In the genomic region with DNA sequence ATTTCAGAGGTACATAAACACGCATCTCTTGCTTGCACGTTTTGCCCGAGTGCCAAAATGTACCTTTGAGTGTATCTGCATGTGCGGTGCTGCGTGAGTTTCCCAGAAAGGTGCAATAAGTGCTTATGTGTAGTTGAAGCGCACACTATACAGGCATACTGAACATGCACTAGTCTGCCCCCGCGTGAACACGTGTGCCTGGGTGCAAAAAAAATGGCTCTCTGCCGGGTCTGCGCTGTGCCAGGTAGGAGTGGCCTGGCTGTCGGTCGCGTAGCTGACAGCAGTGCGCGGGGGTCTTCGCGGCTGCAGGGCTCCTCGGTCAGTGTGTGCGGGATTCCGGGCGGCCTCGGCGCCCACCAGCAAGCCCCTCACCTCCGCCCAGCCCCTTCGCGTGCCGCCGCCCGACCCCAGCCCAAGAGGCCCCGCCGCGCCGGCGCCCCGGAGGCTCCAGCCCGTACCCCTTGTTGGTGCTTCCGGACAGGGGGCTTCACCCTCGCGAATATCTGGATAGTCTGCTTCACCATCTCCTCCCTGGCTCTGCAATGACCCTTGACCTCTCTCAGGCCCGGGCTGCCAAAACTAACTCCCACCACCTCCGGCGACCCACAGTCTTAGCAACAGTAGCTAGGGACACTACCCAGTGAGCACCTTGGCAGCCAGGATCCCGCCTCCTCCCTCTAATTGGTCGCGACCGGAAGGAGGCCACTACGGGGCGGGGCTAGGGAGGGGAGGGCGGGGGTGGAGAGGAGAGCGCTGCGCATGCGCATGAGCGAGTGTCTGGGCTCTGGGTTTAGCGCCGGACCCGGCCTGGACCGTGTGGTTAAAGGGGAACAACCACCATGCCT, we compare ENCODE assay signal across 1 cellular context.
A peak's percentile ranks its signal among the peaks of the same experiment; 100 is the strongest.
TF ChIP-seq lines count a peak whose summit lies in the region.

A gene with protein sequence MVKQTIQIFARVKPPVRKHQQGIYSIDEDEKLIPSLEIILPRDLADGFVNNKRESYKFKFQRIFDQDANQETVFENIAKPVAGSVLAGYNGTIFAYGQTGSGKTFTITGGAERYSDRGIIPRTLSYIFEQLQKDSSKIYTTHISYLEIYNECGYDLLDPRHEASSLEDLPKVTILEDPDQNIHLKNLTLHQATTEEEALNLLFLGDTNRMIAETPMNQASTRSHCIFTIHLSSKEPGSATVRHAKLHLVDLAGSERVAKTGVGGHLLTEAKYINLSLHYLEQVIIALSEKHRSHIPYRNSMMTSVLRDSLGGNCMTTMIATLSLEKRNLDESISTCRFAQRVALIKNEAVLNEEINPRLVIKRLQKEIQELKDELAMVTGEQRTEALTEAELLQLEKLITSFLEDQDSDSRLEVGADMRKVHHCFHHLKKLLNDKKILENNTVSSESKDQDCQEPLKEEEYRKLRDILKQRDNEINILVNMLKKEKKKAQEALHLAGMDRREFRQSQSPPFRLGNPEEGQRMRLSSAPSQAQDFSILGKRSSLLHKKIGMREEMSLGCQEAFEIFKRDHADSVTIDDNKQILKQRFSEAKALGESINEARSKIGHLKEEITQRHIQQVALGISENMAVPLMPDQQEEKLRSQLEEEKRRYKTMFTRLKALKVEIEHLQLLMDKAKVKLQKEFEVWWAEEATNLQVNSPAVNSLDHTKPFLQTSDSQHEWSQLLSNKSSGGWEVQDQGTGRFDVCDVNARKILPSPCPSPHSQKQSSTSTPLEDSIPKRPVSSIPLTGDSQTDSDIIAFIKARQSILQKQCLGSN (minus strand): TSS at position 622 of the 845 bp plus-strand sequence. CDS start 98 bp downstream, at position 524.

TF ChIP-seq in HepG2, 621 proteins besides CTCF, POLR2A, EP300 and RAD21 (continued from another document and continues in another):
- TF ChIP-seq, protein P1, sequence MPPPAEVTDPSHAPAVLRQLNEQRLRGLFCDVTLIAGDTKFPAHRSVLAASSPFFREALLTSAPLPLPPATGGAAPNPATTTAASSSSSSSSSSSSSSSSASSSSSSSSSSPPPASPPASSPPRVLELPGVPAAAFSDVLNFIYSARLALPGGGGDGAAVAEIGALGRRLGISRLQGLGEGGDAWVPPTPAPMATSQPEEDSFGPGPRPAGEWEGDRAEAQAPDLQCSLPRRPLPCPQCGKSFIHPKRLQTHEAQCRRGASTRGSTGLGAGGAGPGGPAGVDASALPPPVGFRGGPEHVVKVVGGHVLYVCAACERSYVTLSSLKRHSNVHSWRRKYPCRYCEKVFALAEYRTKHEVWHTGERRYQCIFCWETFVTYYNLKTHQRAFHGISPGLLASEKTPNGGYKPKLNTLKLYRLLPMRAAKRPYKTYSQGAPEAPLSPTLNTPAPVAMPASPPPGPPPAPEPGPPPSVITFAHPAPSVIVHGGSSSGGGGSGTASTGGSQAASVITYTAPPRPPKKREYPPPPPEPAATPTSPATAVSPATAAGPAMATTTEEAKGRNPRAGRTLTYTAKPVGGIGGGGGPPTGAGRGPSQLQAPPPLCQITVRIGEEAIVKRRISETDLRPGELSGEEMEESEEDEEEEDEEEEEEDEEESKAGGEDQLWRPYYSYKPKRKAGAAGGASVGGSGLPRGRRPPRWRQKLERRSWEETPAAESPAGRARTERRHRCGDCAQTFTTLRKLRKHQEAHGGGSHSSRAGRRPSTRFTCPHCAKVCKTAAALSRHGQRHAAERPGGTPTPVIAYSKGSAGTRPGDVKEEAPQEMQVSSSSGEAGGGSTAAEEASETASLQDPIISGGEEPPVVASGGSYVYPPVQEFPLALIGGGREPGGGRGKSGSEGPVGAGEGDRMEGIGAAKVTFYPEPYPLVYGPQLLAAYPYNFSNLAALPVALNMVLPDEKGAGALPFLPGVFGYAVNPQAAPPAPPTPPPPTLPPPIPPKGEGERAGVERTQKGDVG (CRISPR knock-in tag; IDR thresholded peaks at IDR 0.05; ENCODE audit: borderline replicate concordance) = no peak
- TF ChIP-seq DMTF1 (CRISPR knock-in tag; IDR thresholded peaks at IDR 0.05) = no peak
- TF ChIP-seq, protein P2, sequence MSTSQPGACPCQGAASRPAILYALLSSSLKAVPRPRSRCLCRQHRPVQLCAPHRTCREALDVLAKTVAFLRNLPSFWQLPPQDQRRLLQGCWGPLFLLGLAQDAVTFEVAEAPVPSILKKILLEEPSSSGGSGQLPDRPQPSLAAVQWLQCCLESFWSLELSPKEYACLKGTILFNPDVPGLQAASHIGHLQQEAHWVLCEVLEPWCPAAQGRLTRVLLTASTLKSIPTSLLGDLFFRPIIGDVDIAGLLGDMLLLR (CRISPR knock-in tag; IDR thresholded peaks at IDR 0.05) = peak; percentile 82
- no peak for TF ChIP-seq GATAD2A (CRISPR knock-in tag; IDR thresholded peaks at IDR 0.05)
- TF ChIP-seq ESRRA (CRISPR knock-in tag; IDR thresholded peaks at IDR 0.05; ENCODE audit: low read depth) = no peak
- no peak for TF ChIP-seq KIAA2018 (CRISPR knock-in tag; IDR thresholded peaks at IDR 0.05; ENCODE audit: borderline replicate concordance)
- TF ChIP-seq XRCC5 (optimal IDR thresholded peaks at IDR 0.05; ENCODE audit: low read length) = peak; percentile 55
- no peak for TF ChIP-seq ZNF7 (CRISPR knock-in tag; IDR thresholded peaks at IDR 0.05)
- no peak for TF ChIP-seq RARA (CRISPR knock-in tag; IDR thresholded peaks at IDR 0.05)
- TF ChIP-seq FOXA3 (CRISPR knock-in tag; IDR thresholded peaks at IDR 0.05) = no peak
- TF ChIP-seq SMC3 (IDR thresholded peaks at IDR 0.05; ENCODE audit: low read length) = no peak
- TF ChIP-seq ZKSCAN1 (IDR thresholded peaks at IDR 0.05; ENCODE audit: low read length) = no peak
- TF ChIP-seq, protein P3, sequence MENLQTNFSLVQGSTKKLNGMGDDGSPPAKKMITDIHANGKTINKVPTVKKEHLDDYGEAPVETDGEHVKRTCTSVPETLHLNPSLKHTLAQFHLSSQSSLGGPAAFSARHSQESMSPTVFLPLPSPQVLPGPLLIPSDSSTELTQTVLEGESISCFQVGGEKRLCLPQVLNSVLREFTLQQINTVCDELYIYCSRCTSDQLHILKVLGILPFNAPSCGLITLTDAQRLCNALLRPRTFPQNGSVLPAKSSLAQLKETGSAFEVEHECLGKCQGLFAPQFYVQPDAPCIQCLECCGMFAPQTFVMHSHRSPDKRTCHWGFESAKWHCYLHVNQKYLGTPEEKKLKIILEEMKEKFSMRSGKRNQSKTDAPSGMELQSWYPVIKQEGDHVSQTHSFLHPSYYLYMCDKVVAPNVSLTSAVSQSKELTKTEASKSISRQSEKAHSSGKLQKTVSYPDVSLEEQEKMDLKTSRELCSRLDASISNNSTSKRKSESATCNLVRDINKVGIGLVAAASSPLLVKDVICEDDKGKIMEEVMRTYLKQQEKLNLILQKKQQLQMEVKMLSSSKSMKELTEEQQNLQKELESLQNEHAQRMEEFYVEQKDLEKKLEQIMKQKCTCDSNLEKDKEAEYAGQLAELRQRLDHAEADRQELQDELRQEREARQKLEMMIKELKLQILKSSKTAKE (CRISPR knock-in tag; IDR thresholded peaks at IDR 0.05; ENCODE audit: borderline replicate concordance) = no peak
- TF ChIP-seq ZNF543 (CRISPR knock-in tag; IDR thresholded peaks at IDR 0.05) = no peak
- no peak for TF ChIP-seq SOX6 (IDR thresholded peaks at IDR 0.05)
- TF ChIP-seq SOX6 (CRISPR knock-in tag; IDR thresholded peaks at IDR 0.05) = no peak; the same call in 1 of the 2 replicates
- TF ChIP-seq MAZ (IDR thresholded peaks at IDR 0.05; ENCODE audit: borderline replicate concordance, low read depth, low read length) = peak; percentile 91; the same call in 1 of the 2 replicates
- TF ChIP-seq MAZ (CRISPR knock-in tag; IDR thresholded peaks at IDR 0.05; ENCODE audit: low read depth) = no peak
- 0 out of 2 replicates have a peak, but pooled peaks have one; percentile 28 for TF ChIP-seq ZNF256 (CRISPR knock-in tag; conservative IDR thresholded peaks at IDR 0.05)
- TF ChIP-seq, protein P4, sequence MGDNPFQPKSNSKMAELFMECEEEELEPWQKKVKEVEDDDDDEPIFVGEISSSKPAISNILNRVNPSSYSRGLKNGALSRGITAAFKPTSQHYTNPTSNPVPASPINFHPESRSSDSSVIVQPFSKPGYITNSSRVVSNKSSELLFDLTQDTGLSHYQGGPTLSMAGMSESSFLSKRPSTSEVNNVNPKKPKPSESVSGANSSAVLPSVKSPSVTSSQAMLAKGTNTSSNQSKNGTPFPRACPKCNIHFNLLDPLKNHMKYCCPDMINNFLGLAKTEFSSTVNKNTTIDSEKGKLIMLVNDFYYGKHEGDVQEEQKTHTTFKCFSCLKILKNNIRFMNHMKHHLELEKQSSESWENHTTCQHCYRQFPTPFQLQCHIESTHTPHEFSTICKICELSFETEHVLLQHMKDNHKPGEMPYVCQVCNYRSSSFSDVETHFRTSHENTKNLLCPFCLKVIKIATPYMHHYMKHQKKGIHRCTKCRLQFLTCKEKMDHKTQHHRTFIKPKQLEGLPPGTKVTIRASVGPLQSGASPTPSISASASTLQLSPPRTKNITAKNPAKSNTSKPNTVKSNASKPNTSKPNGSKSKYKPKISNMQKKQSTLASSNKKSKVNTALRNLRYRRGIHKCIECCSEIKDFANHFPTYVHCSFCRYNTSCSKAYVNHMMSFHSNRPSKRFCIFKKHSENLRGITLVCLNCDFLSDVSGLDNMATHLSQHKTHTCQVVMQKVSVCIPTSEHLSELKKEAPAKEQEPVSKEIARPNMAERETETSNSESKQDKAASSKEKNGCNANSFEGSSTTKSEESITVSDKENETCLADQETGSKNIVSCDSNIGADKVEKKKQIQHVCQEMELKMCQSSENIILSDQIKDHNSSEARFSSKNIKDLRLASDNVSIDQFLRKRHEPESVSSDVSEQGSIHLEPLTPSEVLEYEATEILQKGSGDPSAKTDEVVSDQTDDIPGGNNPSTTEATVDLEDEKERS (CRISPR knock-in tag; IDR thresholded peaks at IDR 0.05) = no peak
- no peak for TF ChIP-seq ZNF180 (CRISPR knock-in tag; IDR thresholded peaks at IDR 0.05; ENCODE audit: borderline replicate concordance, low read depth)
- TF ChIP-seq ZNF501 (CRISPR knock-in tag; IDR thresholded peaks at IDR 0.05) = peak; percentile 80; the same call in 1 of the 2 replicates
- no peak for TF ChIP-seq EHMT2 (IDR thresholded peaks at IDR 0.05; ENCODE audit: borderline replicate concordance, low read depth, low read length)
- TF ChIP-seq ZNF619 (CRISPR knock-in tag; IDR thresholded peaks at IDR 0.05) = no peak
- TF ChIP-seq, protein P5, sequence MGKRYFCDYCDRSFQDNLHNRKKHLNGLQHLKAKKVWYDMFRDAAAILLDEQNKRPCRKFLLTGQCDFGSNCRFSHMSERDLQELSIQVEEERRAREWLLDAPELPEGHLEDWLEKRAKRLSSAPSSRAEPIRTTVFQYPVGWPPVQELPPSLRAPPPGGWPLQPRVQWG (CRISPR knock-in tag; IDR thresholded peaks at IDR 0.05; ENCODE audit: borderline replicate concordance, low read depth) = no peak
- no peak for TF ChIP-seq REL (CRISPR knock-in tag; conservative IDR thresholded peaks at IDR 0.05)
- TF ChIP-seq CBX1 (IDR thresholded peaks at IDR 0.05; ENCODE audit: low read depth) = peak; percentile 38
- no peak for TF ChIP-seq MYNN (CRISPR knock-in tag; IDR thresholded peaks at IDR 0.05; ENCODE audit: low read depth)
